In genomic region chr12:2435511-2435910, GRCh38 we compare ENCODE assay signal across 36 cellular contexts.
"Had no signal": no experiment of that assay in that cellular context is flagged by ENCODE, and none has a peak within 500 bp of the region (broad histone marks: within the 10 kb centered on the region; RNA-seq: fewer than 3 reads in every experiment).

No MANE protein-coding gene starts in this region.

- H3K36me3 ChIP-seq: adrenal gland, breast epithelium, MG63, Peyer's patch had no signal

- H3K9me3 ChIP-seq: adrenal gland, body of pancreas, breast epithelium, MG63, Peyer's patch had no signal

- H3K4me1 ChIP-seq: body of pancreas, breast epithelium had no signal

- ATAC-seq: activated naive CD4-positive, alpha-beta T cell treated with anti-CD3 and anti-CD28 coated beads, Interleukin-2, amount 50 U/mL, for 72 hours; activated T-cell treated with anti-CD3 and anti-CD28 coated beads, Interleukin-2, amount 50 U/mL, for 4 hours; body of pancreas; PC-3 had no signal

- H3K4me3 ChIP-seq: adrenal gland, body of pancreas, breast epithelium, MG63, Peyer's patch had no signal

- H3K27ac ChIP-seq: adrenal gland, body of pancreas, breast epithelium, Peyer's patch, VCaP had no signal

- DNase-seq: activated B cell treated with CpG ODN at 0.5 μM for 24 hours; activated CD4-positive, alpha-beta memory T cell treated with anti-CD3 and anti-CD28 coated beads for 36 hours; activated CD4-positive, alpha-beta T cell treated with anti-CD3 and anti-CD28 coated beads for 4 hours; activated CD4-positive, alpha-beta T cell treated with anti-CD3 and anti-CD28 coated beads, Interleukin-2, amount 50 U/mL, for 1 hour; activated CD4-positive, CD25-positive, alpha-beta regulatory T cell treated with anti-CD3 and anti-CD28 coated beads, Interleukin-2, amount 50 U/mL, for 72 hours; activated CD8-positive, alpha-beta memory T cell treated with anti-CD3 and anti-CD28 coated beads, Interleukin-2, amount 50 U/mL, for 4 hours; activated gamma-delta T cell treated with Interleukin-2 at 50 U/mL for 16 hours; activated naive CD4-positive, alpha-beta T cell treated with anti-CD3 and anti-CD28 coated beads for 36 hours; activated T-cell treated with anti-CD3 and anti-CD28 coated beads for 4 hours; activated T-cell treated with anti-CD3 and anti-CD28 coated beads, Interleukin-2, amount 50 U/mL, for 4 hours; adrenal gland; body of pancreas; Kasumi-1; KG1; MG63; NCI-H1048; NCI-H1417; NCI-H146; NCI-H187; NCI-H2029 treated with DMSO at 0.1 percent for 48 hours; NCI-H2107; NCI-H2171; NCI-H510A; NCI-H526; NCI-H748 treated with DMSO at 0.1 percent for 48 hours; NK-92 treated with Interleukin-12 subunit alpha and Interleukin-12 subunit beta, amount 100 ng/mL, for 24 hours; PC-3; Peyer's patch; RPMI8226; SW 1271; T-helper 1 cell; T-helper 2 cell; T-helper 9 cell had no signal

- H3K27me3 ChIP-seq: adrenal gland, body of pancreas, breast epithelium, MG63, Peyer's patch had no signal
